ENCODE assay signal across 19 cellular contexts in genomic region chr5:104421431-104421830, GRCh38.
"Had no signal": no experiment of that assay in that cellular context is flagged by ENCODE, and none has a peak within 500 bp of the region (broad histone marks: within the 10 kb centered on the region; RNA-seq: fewer than 3 reads in every experiment).

No MANE protein-coding gene starts in this region.

- H3K36me3 ChIP-seq: colonic mucosa, esophagus muscularis mucosa, neural progenitor cell, right atrium auricular region, thoracic aorta, tibial nerve, upper lobe of right lung, uterus had no signal

- H3K79me2 ChIP-seq: parathyroid adenoma had no signal

- H3K9ac ChIP-seq: neural progenitor cell, parathyroid adenoma had no signal

- DNase-seq: colonic mucosa; dermis blood vessel endothelial cell; effector memory CD4-positive, alpha-beta T cell; foreskin melanocyte; kidney; naive thymus-derived CD4-positive, alpha-beta T cell; stimulated activated CD4-positive, alpha-beta T cell treated with anti-CD3 and anti-CD28 coated beads, Interleukin-15, amount 100 ng/mL, for 24 hours; stimulated activated CD4-positive, alpha-beta T cell treated with anti-CD3 and anti-CD28 coated beads, Interleukin-2, amount 100 ng/mL, for 48 hours; stimulated activated naive B cell treated with anti-CD40 and anti-IgM and Interleukin-4, amounts not matched to agents 10 μg/mL and 1 μg/mL and 100 μg/mL, for 72 hours; upper lobe of right lung; uterus had no signal

- H3K4me1 ChIP-seq: colonic mucosa, esophagus muscularis mucosa, neural progenitor cell, parathyroid adenoma, right atrium auricular region, tibial nerve, upper lobe of right lung, uterus had no signal

- H3K4me3 ChIP-seq: colonic mucosa, esophagus muscularis mucosa, lung, neural progenitor cell, right atrium auricular region, skin epidermis, thoracic aorta, tibial nerve, upper lobe of right lung, uterus had no signal

- H2AFZ ChIP-seq: neural progenitor cell, parathyroid adenoma had no signal

- H3K9me3 ChIP-seq: colonic mucosa, esophagus muscularis mucosa, right atrium auricular region, thoracic aorta, tibial nerve, upper lobe of right lung, uterus had no signal

- H3K4me2 ChIP-seq: neural progenitor cell had no signal

- H3K27me3 ChIP-seq: colonic mucosa, esophagus muscularis mucosa, neural progenitor cell, right atrium auricular region, tibial nerve, upper lobe of right lung, uterus had no signal

- H3K27ac ChIP-seq: colonic mucosa, esophagus muscularis mucosa, neural progenitor cell, parathyroid adenoma, right atrium auricular region, skin epidermis, thoracic aorta, tibial nerve, upper lobe of right lung, uterus had no signal
